19 cellular contexts compared by ENCODE assay signal in the genomic region with DNA sequence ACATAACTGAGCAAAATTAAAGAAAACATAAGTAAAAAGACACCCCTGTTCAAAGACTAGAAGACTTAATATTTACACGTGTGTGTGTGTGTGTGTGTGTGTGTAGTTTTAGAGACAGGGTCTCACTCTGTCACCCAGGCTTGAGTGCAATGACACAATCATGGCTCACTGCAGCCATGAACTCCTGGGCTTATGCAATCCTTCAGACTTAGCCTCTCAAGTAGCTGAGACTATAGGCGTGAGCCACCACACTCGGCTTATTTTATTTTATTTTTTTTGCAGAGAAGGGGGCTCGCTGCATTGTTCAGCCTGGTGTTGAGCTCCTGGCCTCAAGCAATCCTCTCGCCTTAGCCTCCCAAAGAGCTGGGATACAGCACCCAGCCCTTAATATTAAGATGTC.
DNase-seq lines count a peak whose midpoint lies in the region; ATAC-seq and TF ChIP-seq lines count a peak whose summit lies in the region.
"Had no signal": no experiment of that assay in that cellular context is flagged by ENCODE, and none has a peak within 500 bp of the region (broad histone marks: within the 10 kb centered on the region; RNA-seq: fewer than 3 reads in every experiment).

No MANE protein-coding gene starts in this region.

- POLR2A ChIA-PET in CD4-positive, alpha-beta T cell (lab: Charles Lee) = no interaction called here

- WGBS in GM23248 (ENCODE audit: low coverage in 1 of 2, low lambda C conversion rate in 2 of 2, missing lambda C conversion rate in 2 of 2), 2 experiments = 79 to 84% methylated on average over 5 of the region's 5 CpGs

- TF ChIP-seq POLR2A in NB4 (IDR thresholded peaks at IDR 0.05; ENCODE audit: extremely low read depth, insufficient read length) = no peak

- H3K27me3 ChIP-seq in GM23248 (replicated peaks; ENCODE audit: insufficient read depth) (no peaks in the 10 kb centered on the region), foreskin keratinocyte (no peaks in the 10 kb centered on the region)
- H3K27me3 ChIP-seq in CD4-positive, alpha-beta T cell (ENCODE audit: control insufficient read depth, insufficient read depth, low read length) = no peaks in the 10 kb centered on the region
- H3K27me3 ChIP-seq: sigmoid colon had no signal

- H3K27ac ChIP-seq in GM23248 (peak overlapping the region; percentile 79), foreskin keratinocyte (no peak overlapping the region)
- H3K27ac ChIP-seq in CD4-positive, alpha-beta T cell (ENCODE audit: low read depth, low read length) = no peak overlapping the region
- H3K27ac ChIP-seq: parathyroid adenoma, sigmoid colon had no signal

- peaks cover 36% of the 10 kb centered on the region for H3F3A ChIP-seq in GM23248 (ENCODE audit: insufficient read depth)

- no peak overlapping the region for H3K4me3 Mint-ChIP-seq in osteocyte (ENCODE audit: unreplicated experiment)
- H3K4me3 Mint-ChIP-seq in activated CD4-positive, alpha-beta T cell treated with anti-CD3 and anti-CD28 coated beads, Interleukin-2, amount 10 ng/mL, durations not matched to agents 24 days and 14 days = no peak overlapping the region
- no peak overlapping the region for H3K4me3 Mint-ChIP-seq in CD4-positive, alpha-beta T cell
- H3K4me3 Mint-ChIP-seq: naive thymus-derived CD8-positive, alpha-beta T cell had no signal

- peaks cover 33% of the 10 kb centered on the region for H3K4me1 ChIP-seq in GM23248 (ENCODE audit: insufficient read depth)
- peaks cover 17% of the 10 kb centered on the region for H3K4me1 ChIP-seq in foreskin keratinocyte
- H3K4me1 ChIP-seq: parathyroid adenoma had no signal

- H3K9me3 Mint-ChIP-seq in osteocyte (ENCODE audit: unreplicated experiment) = peaks cover 6% of the 10 kb centered on the region
- H3K9me3 Mint-ChIP-seq in activated CD4-positive, alpha-beta T cell treated with anti-CD3 and anti-CD28 coated beads, Interleukin-2, amount 10 ng/mL, durations not matched to agents 24 days and 14 days = peaks cover 6% of the 10 kb centered on the region
- no peaks in the 10 kb centered on the region for H3K9me3 Mint-ChIP-seq in CD4-positive, alpha-beta T cell
- H3K9me3 Mint-ChIP-seq: central memory CD8-positive, alpha-beta T cell; naive thymus-derived CD8-positive, alpha-beta T cell had no signal

- H3K79me2 ChIP-seq in GM23248 (ENCODE audit: insufficient read depth) = peaks cover 92% of the 10 kb centered on the region

- no peak for TF ChIP-seq CTCF in NB4 (IDR thresholded peaks at IDR 0.05; ENCODE audit: low read depth, low read length)
- no peak for TF ChIP-seq CTCF in choroid plexus epithelial cell (conservative IDR thresholded peaks at IDR 0.05; ENCODE audit: low read depth, low read length)
- TF ChIP-seq CTCF in osteocyte (IDR thresholded peaks at IDR 0.05) = no peak
- no peak for TF ChIP-seq CTCF in CD4-positive, alpha-beta T cell (IDR thresholded peaks at IDR 0.05)
- TF ChIP-seq CTCF in foreskin keratinocyte (conservative IDR thresholded peaks at IDR 0.05) = no peak

- peak overlapping the region; percentile 19 for H3K4me2 ChIP-seq in GM23248 (ENCODE audit: unreplicated experiment)

- H3K9me2 ChIP-seq in GM23248 (ENCODE audit: insufficient read depth) = no peaks in the 10 kb centered on the region

- ATAC-seq in CD4-positive, alpha-beta T cell (ENCODE audit: poor library complexity) = no peak
- ATAC-seq in foreskin keratinocyte = no peak
- no peak for ATAC-seq in GM21723 (IDR thresholded peaks at IDR 0.05; ENCODE audit: unreplicated experiment)
- ATAC-seq: left colon; naive thymus-derived CD8-positive, alpha-beta T cell had no signal

- DNase-seq in GM23248 (peak; percentile 29), NB4 (ENCODE audit: low read depth) (peak; percentile 48), choroid plexus epithelial cell (ENCODE audit: low read depth) (peak; percentile 33), osteocyte (ENCODE audit: extremely low spot score, unreplicated experiment) (no peak), foreskin keratinocyte (no peak)
- DNase-seq in activated CD4-positive, alpha-beta T cell treated with anti-CD3 and anti-CD28 coated beads, Interleukin-2, amount 10 ng/mL, durations not matched to agents 24 days and 14 days = no peak
- DNase-seq in CD4-positive, alpha-beta T cell = no peak
- DNase-seq: activated naive CD4-positive, alpha-beta T cell treated with Interleukin-2 at 50 U/mL for 16 hours; activated T-cell treated with anti-CD3 and anti-CD28 coated beads, Interleukin-2, amount 50 U/mL, for 48 hours; H7; left colon; MM.1S; naive thymus-derived CD8-positive, alpha-beta T cell; NCI-H2171; NCI-H526 treated with DMSO at 0.1 percent for 48 hours; sigmoid colon had no signal

- H3K4me1 Mint-ChIP-seq in osteocyte (ENCODE audit: unreplicated experiment) = peaks cover 33% of the 10 kb centered on the region
- H3K4me1 Mint-ChIP-seq in activated CD4-positive, alpha-beta T cell treated with anti-CD3 and anti-CD28 coated beads, Interleukin-2, amount 10 ng/mL, durations not matched to agents 24 days and 14 days = peaks cover 9% of the 10 kb centered on the region
- H3K4me1 Mint-ChIP-seq in CD4-positive, alpha-beta T cell (ENCODE audit: low read depth) = peaks cover 27% of the 10 kb centered on the region

- H3K27me3 Mint-ChIP-seq in osteocyte (ENCODE audit: unreplicated experiment) = no peaks in the 10 kb centered on the region
- no peaks in the 10 kb centered on the region for H3K27me3 Mint-ChIP-seq in activated CD4-positive, alpha-beta T cell treated with anti-CD3 and anti-CD28 coated beads, Interleukin-2, amount 10 ng/mL, durations not matched to agents 24 days and 14 days
- no peaks in the 10 kb centered on the region for H3K27me3 Mint-ChIP-seq in CD4-positive, alpha-beta T cell
- H3K27me3 Mint-ChIP-seq: central memory CD8-positive, alpha-beta T cell; naive thymus-derived CD8-positive, alpha-beta T cell had no signal

- in situ Hi-C loops in GM23248 (cut with MboI) = no loop called here

- peak overlapping the region; percentile 87 for H3K27ac Mint-ChIP-seq in osteocyte (ENCODE audit: unreplicated experiment)
- H3K27ac Mint-ChIP-seq in activated CD4-positive, alpha-beta T cell treated with anti-CD3 and anti-CD28 coated beads, Interleukin-2, amount 10 ng/mL, durations not matched to agents 24 days and 14 days = no peak overlapping the region
- H3K27ac Mint-ChIP-seq in CD4-positive, alpha-beta T cell = no peak overlapping the region
- H3K27ac Mint-ChIP-seq: naive thymus-derived CD8-positive, alpha-beta T cell had no signal

- CTCF ChIA-PET in CD4-positive, alpha-beta T cell (lab: Charles Lee) = interaction anchor here (1.2 kb wide), 1 partner anchor 344 kb away, joined by 3 read pairs; no protein-coding TSS in a partner anchor

- H4K20me1 ChIP-seq in GM23248 (ENCODE audit: insufficient read depth) = no peaks in the 10 kb centered on the region

- 0 out of 2 replicates have a peak, but pooled peaks cover 5% of the 10 kb centered on the region for H3K36me3 ChIP-seq in GM23248 (ENCODE audit: low read depth)

- H3K36me3 Mint-ChIP-seq in osteocyte (ENCODE audit: unreplicated experiment) = peaks cover 9% of the 10 kb centered on the region
- H3K36me3 Mint-ChIP-seq in activated CD4-positive, alpha-beta T cell treated with anti-CD3 and anti-CD28 coated beads, Interleukin-2, amount 10 ng/mL, durations not matched to agents 24 days and 14 days (ENCODE audit: low read depth) = peaks cover 6% of the 10 kb centered on the region
- peaks cover 16% of the 10 kb centered on the region for H3K36me3 Mint-ChIP-seq in CD4-positive, alpha-beta T cell (ENCODE audit: low read depth)

- H3K9ac ChIP-seq in GM23248 = peak overlapping the region; percentile 32; the same call in 1 of the 2 replicates
- H3K9ac ChIP-seq: parathyroid adenoma had no signal

- intact Hi-C loops in activated CD4-positive, alpha-beta T cell treated with anti-CD3 and anti-CD28 coated beads, Interleukin-2, amount 10 ng/mL, durations not matched to agents 24 days and 14 days (cut with micrococcal nuclease) = no loop called here
- intact Hi-C loops in CD4-positive, alpha-beta T cell (cut with DNase I, micrococcal nuclease) = no loop called here

- no peaks in the 10 kb centered on the region for H3K9me3 ChIP-seq in GM23248 (ENCODE audit: low read depth)
- no peaks in the 10 kb centered on the region for H3K9me3 ChIP-seq in CD4-positive, alpha-beta T cell (ENCODE audit: control insufficient read depth, low read length)
- H3K9me3 ChIP-seq: sigmoid colon had no signal

- H3K4me3 ChIP-seq in GM23248 (peak overlapping the region; percentile 72; the same call in 1 of the 2 replicates), NB4 (ENCODE audit: low read depth, low read length) (no peak overlapping the region), choroid plexus epithelial cell (ENCODE audit: low read depth, low read length) (no peak overlapping the region)
- H3K4me3 ChIP-seq: sigmoid colon had no signal

- no peak overlapping the region for H2AFZ ChIP-seq in GM23248
- H2AFZ ChIP-seq: parathyroid adenoma had no signal

Comparison
In these comparisons a context has a peak if more than half of its experiments do, and no peak if none do; other contexts are left out.
1. DNase-seq: peak in GM23248 (single experiment), NB4 (single experiment) and choroid plexus epithelial cell (single experiment); none in osteocyte (single experiment), activated CD4-positive, alpha-beta T cell treated with anti-CD3 and anti-CD28 coated beads, Interleukin-2, amount 10 ng/mL, durations not matched to agents 24 days and 14 days (single experiment), CD4-positive, alpha-beta T cell (0 of 10) and foreskin keratinocyte (0 of 2).